Comparison of ENCODE assay signal across 9 cellular contexts in the genomic region with DNA sequence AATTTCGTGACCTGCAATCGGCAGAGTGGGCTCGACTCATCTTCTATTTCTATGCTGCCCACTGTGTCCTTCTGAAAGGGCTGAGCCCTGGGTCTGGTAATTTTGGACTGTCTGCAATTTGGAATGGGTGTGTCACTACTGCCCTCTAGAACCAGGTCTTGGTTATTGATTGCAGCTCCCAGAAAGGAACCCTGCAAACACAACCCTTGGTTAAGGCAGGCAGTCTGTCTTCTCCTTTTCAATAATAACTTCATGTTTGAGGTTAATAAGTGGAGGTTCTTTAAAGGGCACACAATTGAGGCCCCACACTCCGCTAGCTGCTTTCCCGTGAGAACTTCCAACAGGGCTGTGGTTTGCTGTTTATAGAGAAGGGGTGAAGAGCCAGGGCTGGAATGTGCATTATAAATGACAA.
DNase-seq lines count a peak whose midpoint lies in the region; ATAC-seq and TF ChIP-seq lines count a peak whose summit lies in the region.
"Had no signal": no experiment of that assay in that cellular context is flagged by ENCODE, and none has a peak within 500 bp of the region (broad histone marks: within the 10 kb centered on the region; RNA-seq: fewer than 3 reads in every experiment).

No MANE protein-coding gene starts in this region.

- H3K9me3 ChIP-seq in osteoblast (ENCODE audit: low read depth, low read length): no peaks in the 10 kb centered on the region
- no peaks in the 10 kb centered on the region for H3K9me3 ChIP-seq in prostate gland

- H3K4me3 ChIP-seq in osteoblast (ENCODE audit: insufficient read depth, low read length) (no peak overlapping the region), prostate gland (no peak overlapping the region)

- no peak overlapping the region for H3K4me2 ChIP-seq in osteoblast (ENCODE audit: insufficient read depth, low read length)

- intact Hi-C loops in prostate gland (cut with DNase I): no loop called here

- no peaks in the 10 kb centered on the region for H3K36me3 ChIP-seq in osteoblast (ENCODE audit: insufficient read depth, low read length)
- H3K36me3 ChIP-seq in prostate gland: no peaks in the 10 kb centered on the region

- H3K4me1 ChIP-seq in osteoblast (ENCODE audit: insufficient read depth, low read length) (peaks cover 20% of the 10 kb centered on the region), prostate gland (replicated peaks) (no peaks in the 10 kb centered on the region)

- DNase-seq in AML-193 (lab: John Stamatoyannopoulos, UW): peak; percentile 84 to 89
- DNase-seq in astrocyte of the hippocampus (ENCODE audit: low read depth, low spot score): peak; percentile 63
- DNase-seq in osteoblast (ENCODE audit: insufficient read length, low spot score, missing footprints): no peak
- no peak for DNase-seq in prostate gland (ENCODE audit: low spot score)
- DNase-seq in DMS153 (lab: John Stamatoyannopoulos, UW): no peak
- DNase-seq in DMS79 treated with DMSO at 0.1 percent for 48 hours (lab: John Stamatoyannopoulos, UW): no peak

- peak overlapping the region; percentile 87 to 93 (median 91) for H3K27ac Mint-ChIP-seq in IgD-negative memory B cell

- H3K27me3 ChIP-seq in osteoblast (ENCODE audit: insufficient read depth, low read length) (no peaks in the 10 kb centered on the region), prostate gland (replicated peaks; ENCODE audit: insufficient read depth) (no peaks in the 10 kb centered on the region)

- no peaks in the 10 kb centered on the region for H4K20me1 ChIP-seq in osteoblast (ENCODE audit: insufficient read depth, low read length)

- H2AFZ ChIP-seq in osteoblast (ENCODE audit: low read length): peak overlapping the region; percentile 25

- peak overlapping the region; percentile 51 to 93 (median 80) for H3K4me3 Mint-ChIP-seq in IgD-negative memory B cell

- TF ChIP-seq POLR2A in prostate gland (IDR thresholded peaks at IDR 0.05): no peak

- H3K27ac ChIP-seq in osteoblast (ENCODE audit: low read depth, low read length) (no peak overlapping the region), prostate gland (no peak overlapping the region)
- H3K27ac ChIP-seq: epithelial cell of prostate had no signal

- H3K27me3 Mint-ChIP-seq in IgD-negative memory B cell: no peaks in the 10 kb centered on the region

- H3K79me2 ChIP-seq in osteoblast (ENCODE audit: insufficient read depth, low read length): no peaks in the 10 kb centered on the region

- peaks cover 40 to 51% (median 50%) of the 10 kb centered on the region in 3 donors for H3K4me1 Mint-ChIP-seq in IgD-negative memory B cell

- peaks cover 4% of the 10 kb centered on the region for H3K36me3 Mint-ChIP-seq in IgD-negative memory B cell

- H3K9me3 Mint-ChIP-seq in IgD-negative memory B cell: no peaks in the 10 kb centered on the region

- TF ChIP-seq CTCF in osteoblast (IDR thresholded peaks at IDR 0.05; ENCODE audit: extremely low read depth, low read depth, low read length): peak; percentile 46
- peak in 1 of 4 experiments; percentile 6 for TF ChIP-seq CTCF in prostate gland (IDR thresholded peaks at IDR 0.05)

- 95% methylated on average over 5 of the region's 5 CpGs for whole genome bisulfite sequencing in prostate gland

- ATAC-seq in GM19397 (IDR thresholded peaks at IDR 0.05; ENCODE audit: unreplicated experiment): peak; percentile 46

Comparison
In these comparisons a context has a peak if more than half of its experiments do, and no peak if none do; other contexts are left out.
1. DNase-seq: peak in AML-193 (2 of 2) and astrocyte of the hippocampus (single experiment); none in osteoblast (single experiment), prostate gland (single experiment), DMS153 (single experiment) and DMS79 treated with DMSO at 0.1 percent for 48 hours (single experiment).